In the genomic region with DNA sequence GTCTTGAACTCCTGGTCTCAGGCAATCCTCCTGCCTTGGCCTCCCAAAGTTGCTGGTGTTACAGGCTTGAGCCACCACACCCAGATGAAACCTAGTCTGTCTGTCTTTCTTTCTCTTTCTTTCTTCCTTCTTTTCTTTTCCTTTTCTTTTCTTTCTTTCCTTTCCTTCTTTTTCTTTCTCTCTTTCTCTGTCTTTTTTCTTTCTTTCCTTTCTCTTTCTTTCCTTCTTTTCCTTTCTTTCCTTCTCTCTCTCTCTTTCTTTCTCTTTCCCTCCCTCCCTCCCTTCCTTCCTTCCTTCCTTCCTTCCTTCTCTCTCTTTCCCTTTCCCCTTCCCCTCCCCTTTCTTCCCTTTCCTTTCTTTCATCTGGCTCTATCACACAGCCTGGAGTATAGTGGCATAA, we compare ENCODE assay signal across 1 cellular context.
TF ChIP-seq lines count a peak whose summit lies in the region.

No MANE protein-coding gene starts in this region.

TF ChIP-seq in HEK293, 187 proteins besides CTCF, POLR2A, EP300 and RAD21 (continued from another document):
- TF ChIP-seq, protein P1, sequence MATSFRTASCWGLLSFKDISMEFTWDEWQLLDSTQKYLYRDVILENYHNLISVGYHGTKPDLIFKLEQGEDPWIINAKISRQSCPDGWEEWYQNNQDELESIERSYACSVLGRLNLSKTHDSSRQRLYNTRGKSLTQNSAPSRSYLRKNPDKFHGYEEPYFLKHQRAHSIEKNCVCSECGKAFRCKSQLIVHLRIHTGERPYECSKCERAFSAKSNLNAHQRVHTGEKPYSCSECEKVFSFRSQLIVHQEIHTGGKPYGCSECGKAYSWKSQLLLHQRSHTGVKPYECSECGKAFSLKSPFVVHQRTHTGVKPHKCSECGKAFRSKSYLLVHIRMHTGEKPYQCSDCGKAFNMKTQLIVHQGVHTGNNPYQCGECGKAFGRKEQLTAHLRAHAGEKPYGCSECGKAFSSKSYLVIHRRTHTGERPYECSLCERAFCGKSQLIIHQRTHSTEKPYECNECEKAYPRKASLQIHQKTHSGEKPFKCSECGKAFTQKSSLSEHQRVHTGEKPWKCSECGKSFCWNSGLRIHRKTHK (tag by site-specific recombination; IDR thresholded peaks at IDR 0.05): no peak
- TF ChIP-seq, protein P2, sequence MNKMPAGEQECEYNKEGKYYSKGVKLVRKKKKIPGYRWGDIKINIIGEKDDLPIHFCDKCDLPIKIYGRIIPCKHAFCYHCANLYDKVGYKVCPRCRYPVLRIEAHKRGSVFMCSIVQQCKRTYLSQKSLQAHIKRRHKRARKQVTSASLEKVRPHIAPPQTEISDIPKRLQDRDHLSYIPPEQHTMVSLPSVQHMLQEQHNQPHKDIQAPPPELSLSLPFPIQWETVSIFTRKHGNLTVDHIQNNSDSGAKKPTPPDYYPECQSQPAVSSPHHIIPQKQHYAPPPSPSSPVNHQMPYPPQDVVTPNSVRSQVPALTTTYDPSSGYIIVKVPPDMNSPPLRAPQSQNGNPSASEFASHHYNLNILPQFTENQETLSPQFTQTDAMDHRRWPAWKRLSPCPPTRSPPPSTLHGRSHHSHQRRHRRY (tag by site-specific recombination; IDR thresholded peaks at IDR 0.05): no peak
- peak; percentile 59; the same call in 1 of the 2 replicates for TF ChIP-seq ZNF366 (tag by site-specific recombination; conservative IDR thresholded peaks at IDR 0.05)
- no peak for TF ChIP-seq ZNF776 (tag by site-specific recombination; IDR thresholded peaks at IDR 0.05; ENCODE audit: borderline replicate concordance)
